15 cellular contexts compared by ENCODE assay signal in the genomic region with DNA sequence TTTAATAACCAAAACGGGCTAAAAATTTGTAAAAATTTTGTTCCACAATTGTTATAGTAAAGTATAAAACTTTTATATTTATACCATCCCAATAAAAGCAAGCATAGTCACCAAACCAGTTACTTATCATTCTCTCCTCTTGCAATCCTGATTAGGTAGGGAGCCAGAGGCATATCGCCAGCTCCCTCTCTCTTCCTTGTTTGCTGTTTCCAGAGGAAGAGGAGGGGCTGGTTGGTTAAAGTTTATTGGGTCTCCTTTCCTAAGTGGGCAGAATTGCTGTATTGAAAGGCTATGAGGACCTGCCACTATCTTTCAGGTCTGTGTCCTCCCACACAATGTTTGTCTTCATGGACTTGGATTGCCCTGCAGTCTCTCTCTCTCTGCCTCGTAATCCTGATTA.
"Had no signal": no experiment of that assay in that cellular context is flagged by ENCODE, and none has a peak within 500 bp of the region (broad histone marks: within the 10 kb centered on the region; RNA-seq: fewer than 3 reads in every experiment).

No MANE protein-coding gene starts in this region.

- DNase-seq: activated CD4-positive, alpha-beta T cell treated with anti-CD3 and anti-CD28 coated beads, Interleukin-2, amount 10 ng/mL, durations not matched to agents 7 days and 5 days; activated T-cell treated with anti-CD3 and anti-CD28 coated beads for 4 hours; caudate nucleus; hippocampal formation; lower lobe of right lung; midbrain; SK-N-SH; stimulated activated CD4-positive, alpha-beta T cell treated with anti-CD3 and anti-CD28 coated beads, Interleukin-12 subunit alpha, Interleukin-12 subunit beta, amount 100 ng/mL, for 4 hours; stimulated activated CD4-positive, alpha-beta T cell treated with anti-CD3 and anti-CD28 coated beads, Interleukin-2, amount 100 ng/mL, for 24 hours; T-cell; tibial artery; uterus had no signal

- H3K9ac ChIP-seq: SK-N-SH had no signal

- H3K36me3 ChIP-seq: gastroesophageal sphincter, lower lobe of right lung, tibial artery, uterus had no signal

- H3K27me3 Mint-ChIP-seq: activated CD4-positive, alpha-beta T cell treated with anti-CD3 and anti-CD28 coated beads, Interleukin-2, amount 10 ng/mL, durations not matched to agents 7 days and 5 days; activated naive CD4-positive, alpha-beta T cell treated with anti-CD3 and anti-CD28 coated beads, Interleukin-2, amount 50 U/mL, for 24 hours had no signal

- H3K27ac Mint-ChIP-seq: activated CD4-positive, alpha-beta T cell treated with anti-CD3 and anti-CD28 coated beads, Interleukin-2, amount 10 ng/mL, durations not matched to agents 7 days and 5 days; activated naive CD4-positive, alpha-beta T cell treated with anti-CD3 and anti-CD28 coated beads, Interleukin-2, amount 50 U/mL, for 24 hours; T-cell had no signal

- H3K4me3 ChIP-seq: gastroesophageal sphincter, lower lobe of right lung, tibial artery, uterus had no signal

- H3K4me1 ChIP-seq: gastroesophageal sphincter, lower lobe of right lung, tibial artery had no signal

- H3K9me3 ChIP-seq: gastroesophageal sphincter, lower lobe of right lung, SK-N-SH, tibial artery, uterus had no signal

- H3K36me3 Mint-ChIP-seq: activated naive CD4-positive, alpha-beta T cell treated with anti-CD3 and anti-CD28 coated beads, Interleukin-2, amount 50 U/mL, for 24 hours; T-cell had no signal

- H3K4me3 Mint-ChIP-seq: activated CD4-positive, alpha-beta T cell treated with anti-CD3 and anti-CD28 coated beads, Interleukin-2, amount 10 ng/mL, durations not matched to agents 7 days and 5 days; activated naive CD4-positive, alpha-beta T cell treated with anti-CD3 and anti-CD28 coated beads, Interleukin-2, amount 50 U/mL, for 24 hours; neural crest cell; T-cell had no signal

- H3K27me3 ChIP-seq: gastroesophageal sphincter, uterus had no signal

- H3K9me3 Mint-ChIP-seq: neural crest cell, T-cell had no signal

- H3K27ac ChIP-seq: gastroesophageal sphincter, lower lobe of right lung, tibial artery, uterus had no signal

- H3K4me1 Mint-ChIP-seq: neural crest cell had no signal

- H3K4me2 ChIP-seq: SK-N-SH had no signal

- ATAC-seq: gastroesophageal sphincter, lower lobe of right lung, T-cell had no signal
